ENCODE assay signal across 24 cellular contexts in genomic region chr6:23390221-23390620, GRCh38.
DNase-seq lines count a peak whose midpoint lies in the region; FAIRE-seq lines count a peak whose summit lies in the region.
"Had no signal": no experiment of that assay in that cellular context is flagged by ENCODE, and none has a peak within 500 bp of the region (broad histone marks: within the 10 kb centered on the region; RNA-seq: fewer than 3 reads in every experiment).

No MANE protein-coding gene starts in this region.

- no peak for FAIRE-seq in GM19239 (lab: Jason Lieb, UNC)
- FAIRE-seq: A204.1, GM12878, GM12892, GM18507 had no signal

- peak; percentile 10 for DNase-seq in DMS79 (lab: John Stamatoyannopoulos, UW)
- peak; percentile 7 for DNase-seq in DMS79 treated with DMSO at 0.1 percent for 48 hours (lab: John Stamatoyannopoulos, UW)
- peak; percentile 59 for DNase-seq in amniotic epithelial cell (ENCODE audit: low read depth)
- DNase-seq in GM19239 (ENCODE audit: insufficient read length, low spot score): no peak
- DNase-seq in stimulated activated CD8-positive, alpha-beta memory T cell treated with anti-CD3 and anti-CD28 coated beads, Interleukin-4, amount 100 ng/mL, for 48 hours: no peak
- no peak for DNase-seq in stimulated activated CD4-positive, alpha-beta T cell treated with anti-CD3 and anti-CD28 coated beads, Interleukin-2, amount 100 ng/mL, for 48 hours
- DNase-seq: 8988T; ACHN; BE2C; C1 segment of cervical spinal cord; CD4-positive, alpha-beta memory T cell; CD4-positive, CD25-positive, alpha-beta regulatory T cell; CD8-positive, alpha-beta memory T cell; COR-L47; DMS 273 treated with DMSO at 0.1 percent for 48 hours; DMS153; DMS53; DND-41; EL; GDM1 had no signal

Comparison
In these comparisons a context has a peak if more than half of its experiments do, and no peak if none do; other contexts are left out.
1. DNase-seq: peak in DMS79 (single experiment), DMS79 treated with DMSO at 0.1 percent for 48 hours (single experiment) and amniotic epithelial cell (single experiment); none in GM19239 (single experiment), stimulated activated CD8-positive, alpha-beta memory T cell treated with anti-CD3 and anti-CD28 coated beads, Interleukin-4, amount 100 ng/mL, for 48 hours (single experiment) and stimulated activated CD4-positive, alpha-beta T cell treated with anti-CD3 and anti-CD28 coated beads, Interleukin-2, amount 100 ng/mL, for 48 hours (0 of 2).